Comparison of ENCODE assay signal across 15 cellular contexts in genomic region chr2:38446418-38446817, GRCh38.
DNase-seq lines count a peak whose midpoint lies in the region; FAIRE-seq and TF ChIP-seq lines count a peak whose summit lies in the region.
"Had no signal": no experiment of that assay in that cellular context is flagged by ENCODE, and none has a peak within 500 bp of the region (broad histone marks: within the 10 kb centered on the region; RNA-seq: fewer than 3 reads in every experiment).

No MANE protein-coding gene starts in this region.

- H3K27me3 Mint-ChIP-seq in endodermal cell (ENCODE audit: insufficient read depth): peaks cover 10% of the 10 kb centered on the region

- H3K4me3 Mint-ChIP-seq in endodermal cell: no peak overlapping the region
- H3K4me3 Mint-ChIP-seq: activated T-cell treated with anti-CD3 and anti-CD28 coated beads, Interleukin-2, amount 50 U/mL, for 24 hours had no signal

- H3K36me3 ChIP-seq in endodermal cell (ENCODE audit: control insufficient read depth, insufficient read depth, low read length) (no peaks in the 10 kb centered on the region), muscle layer of colon (ENCODE audit: insufficient read depth, low read length) (no peaks in the 10 kb centered on the region), colonic mucosa (no peaks in the 10 kb centered on the region)
- H3K36me3 ChIP-seq: BLaER1 treated with 17β-estradiol and CSF1 and Interleukin-3, amounts not matched to agents 10 nM and 100 nM had no signal

- H3K9me3 ChIP-seq in endodermal cell (ENCODE audit: control insufficient read depth, low read length) (no peaks in the 10 kb centered on the region), muscle layer of colon (ENCODE audit: low read length) (no peaks in the 10 kb centered on the region), colonic mucosa (no peaks in the 10 kb centered on the region)
- H3K9me3 ChIP-seq: BLaER1 treated with 17β-estradiol and CSF1 and Interleukin-3, amounts not matched to agents 10 nM and 100 nM had no signal

- FAIRE-seq in GM12891 (lab: Jason Lieb, UNC): no peak
- FAIRE-seq: G401.6, GM18507 had no signal

- H3K27me3 ChIP-seq in endodermal cell (ENCODE audit: control insufficient read depth, insufficient read depth, low read length, poor library complexity, severe bottlenecking): no peaks in the 10 kb centered on the region
- H3K27me3 ChIP-seq in muscle layer of colon (ENCODE audit: control insufficient read depth in 1 of 2, insufficient read depth in 2 of 2, low read length in 2 of 2): no peaks in the 10 kb centered on the region
- no peaks in the 10 kb centered on the region for H3K27me3 ChIP-seq in colonic mucosa
- H3K27me3 ChIP-seq: BLaER1 treated with 17β-estradiol and CSF1 and Interleukin-3, amounts not matched to agents 10 nM and 100 nM had no signal

- H3K4me1 ChIP-seq in endodermal cell (ENCODE audit: control insufficient read depth, insufficient read depth, low read length) (peaks cover 28% of the 10 kb centered on the region), muscle layer of colon (ENCODE audit: insufficient read depth, low read length) (peaks cover 61% of the 10 kb centered on the region), colonic mucosa (no peaks in the 10 kb centered on the region)
- H3K4me1 ChIP-seq: BLaER1 treated with 17β-estradiol and CSF1 and Interleukin-3, amounts not matched to agents 10 nM and 100 nM had no signal

- DNase-seq in AG08395 (ENCODE audit: low spot score): peak; percentile 21
- peak; percentile 18 for DNase-seq in HuH-7 (ENCODE audit: low spot score)
- DNase-seq in endodermal cell: peak; percentile 67
- no peak for DNase-seq in colonic mucosa
- DNase-seq in GM12891 (ENCODE audit: insufficient read length, low spot score): no peak
- no peak for DNase-seq in activated CD4-positive, alpha-beta T cell treated with anti-CD3 and anti-CD28 coated beads, Interleukin-2, amount 50 U/mL, for 1 hour
- DNase-seq in activated CD4-positive, alpha-beta T cell treated with anti-CD3 and anti-CD28 coated beads, Interleukin-2, amount 50 U/mL, for 4 hours: no peak
- DNase-seq: activated T-cell treated with anti-CD3 and anti-CD28 coated beads, Interleukin-2, amount 50 U/mL, for 24 hours; aorta; NCI-H1048 had no signal

- H3K4me3 ChIP-seq in endodermal cell (ENCODE audit: low read length): no peak overlapping the region
- no peak overlapping the region for H3K4me3 ChIP-seq in muscle layer of colon (ENCODE audit: low read depth in 1 of 2, low read length in 2 of 2)
- no peak overlapping the region for H3K4me3 ChIP-seq in colonic mucosa
- H3K4me3 ChIP-seq: BLaER1 treated with 17β-estradiol and CSF1 and Interleukin-3, amounts not matched to agents 10 nM and 100 nM; SK-N-MC had no signal

- H3K36me3 Mint-ChIP-seq in endodermal cell (ENCODE audit: low read depth): no peaks in the 10 kb centered on the region

- TF ChIP-seq CTCF in endodermal cell (conservative IDR thresholded peaks at IDR 0.05): peak; percentile 56
- TF ChIP-seq CTCF in colonic mucosa (IDR thresholded peaks at IDR 0.05): no peak

- intact Hi-C loops in colonic mucosa (cut with DNase I): no loop called here

- peaks cover 58% of the 10 kb centered on the region for H3K4me1 Mint-ChIP-seq in endodermal cell

- no peaks in the 10 kb centered on the region for H3K9me3 Mint-ChIP-seq in endodermal cell
- H3K9me3 Mint-ChIP-seq: activated T-cell treated with anti-CD3 and anti-CD28 coated beads, Interleukin-2, amount 50 U/mL, for 24 hours had no signal

- no peak for TF ChIP-seq POLR2A in GM12891 (IDR thresholded peaks at IDR 0.05; ENCODE audit: low read depth, low read length)

- no peak overlapping the region for H3K27ac ChIP-seq in endodermal cell (ENCODE audit: low read depth, low read length)
- peak overlapping the region; percentile 67 for H3K27ac ChIP-seq in muscle layer of colon (ENCODE audit: low read depth, low read length)
- no peak overlapping the region for H3K27ac ChIP-seq in colonic mucosa
- H3K27ac ChIP-seq: BLaER1 treated with 17β-estradiol and CSF1 and Interleukin-3, amounts not matched to agents 10 nM and 100 nM; SK-N-MC had no signal

- WGBS in endodermal cell (ENCODE audit: insufficient coverage in 1 of 2, insufficient read length in 1 of 2), 2 experiments: 71 to 72% methylated on average over 7 of the region's 7 CpGs

- no peak overlapping the region for H3K27ac Mint-ChIP-seq in endodermal cell
- H3K27ac Mint-ChIP-seq: activated T-cell treated with anti-CD3 and anti-CD28 coated beads, Interleukin-2, amount 50 U/mL, for 24 hours had no signal

- H3K9ac ChIP-seq in endodermal cell (ENCODE audit: extremely low read depth, low read length, poor library complexity, severe bottlenecking): no peak overlapping the region
- H3K9ac ChIP-seq in muscle layer of colon (ENCODE audit: low read length): no peak overlapping the region
- no peak overlapping the region for H3K9ac ChIP-seq in colonic mucosa (ENCODE audit: low read depth in 2 of 2, low read length in 2 of 2)
- H3K9ac ChIP-seq: BLaER1 treated with 17β-estradiol and CSF1 and Interleukin-3, amounts not matched to agents 10 nM and 100 nM had no signal

TF ChIP-seq in GM12891, 5 proteins besides CTCF, POLR2A, EP300 and RAD21:
- TF ChIP-seq TAF1 (IDR thresholded peaks at IDR 0.05; ENCODE audit: low read depth, low read length) (no peak), POU2F2 (IDR thresholded peaks at IDR 0.05; ENCODE audit: low read depth, low read length) (no peak), SPI1 (IDR thresholded peaks at IDR 0.05; ENCODE audit: low read depth, low read length) (no peak), PAX5 (IDR thresholded peaks at IDR 0.05; ENCODE audit: insufficient read depth, low read length, severe bottlenecking) (no peak)

Comparison
In these comparisons a context has a peak if more than half of its experiments do, and no peak if none do; other contexts are left out.
1. DNase-seq: peak in AG08395 (single experiment), HuH-7 (single experiment) and endodermal cell (single experiment); none in colonic mucosa (single experiment), GM12891 (single experiment), activated CD4-positive, alpha-beta T cell treated with anti-CD3 and anti-CD28 coated beads, Interleukin-2, amount 50 U/mL, for 1 hour (single experiment) and activated CD4-positive, alpha-beta T cell treated with anti-CD3 and anti-CD28 coated beads, Interleukin-2, amount 50 U/mL, for 4 hours (0 of 2).